ENCODE assay signal across 1 cellular context in genomic region chr1:84298336-84298687, GRCh38.
A peak's percentile ranks its signal among the peaks of the same experiment; 100 is the strongest.
TF ChIP-seq lines count a peak whose summit lies in the region.

No MANE protein-coding gene starts in this region.

TF ChIP-seq in HepG2, 621 proteins besides CTCF, POLR2A, EP300 and RAD21 (continued from another document):
- TF ChIP-seq ZNF574 (CRISPR knock-in tag; IDR thresholded peaks at IDR 0.05) (peak; percentile 44; the same call in 1 of the 2 replicates), KLF6 (CRISPR knock-in tag; IDR thresholded peaks at IDR 0.05) (peak; percentile 58; the same call in 1 of the 2 replicates), ZNF407 (CRISPR knock-in tag; IDR thresholded peaks at IDR 0.05; ENCODE audit: not compliant biosample characterization) (no peak), RBFOX2 (IDR thresholded peaks at IDR 0.05; ENCODE audit: low read depth, low read length) (peak; percentile 28; the same call in 1 of the 2 replicates), PHF8 (CRISPR knock-in tag; IDR thresholded peaks at IDR 0.05) (peak; percentile 64; the same call in 1 of the 2 replicates), ZMYM4 (CRISPR knock-in tag; IDR thresholded peaks at IDR 0.05) (peak; percentile 36; the same call in 1 of the 2 replicates), MYC (CRISPR knock-in tag; IDR thresholded peaks at IDR 0.05; ENCODE audit: borderline replicate concordance) (0 out of 2 replicates have a peak, but pooled peaks have one; percentile 17), ZSCAN21 (CRISPR knock-in tag; IDR thresholded peaks at IDR 0.05; ENCODE audit: borderline replicate concordance) (0 out of 2 replicates have a peak, but pooled peaks have one; percentile 35), ZNF598 (CRISPR knock-in tag; IDR thresholded peaks at IDR 0.05; ENCODE audit: borderline replicate concordance) (no peak), NFIC (IDR thresholded peaks at IDR 0.05; ENCODE audit: low read length) (no peak), YY1 (IDR thresholded peaks at IDR 0.05; ENCODE audit: insufficient read depth, insufficient replicate concordance, low read depth, low read length) (peak; percentile 74), TRIM24 (CRISPR knock-in tag; IDR thresholded peaks at IDR 0.05) (no peak), GABPB1 (CRISPR knock-in tag; IDR thresholded peaks at IDR 0.05) (peak; percentile 80), ZFY (CRISPR knock-in tag; IDR thresholded peaks at IDR 0.05) (peak; percentile 57), TSC22D2 (CRISPR knock-in tag; IDR thresholded peaks at IDR 0.05; ENCODE audit: borderline replicate concordance) (no peak), THYN1 (CRISPR knock-in tag; IDR thresholded peaks at IDR 0.05; ENCODE audit: borderline replicate concordance, low read depth) (no peak), SUZ12 (IDR thresholded peaks at IDR 0.05; ENCODE audit: low read depth, low read length) (peak; percentile 30; the same call in 1 of the 2 replicates), SRSF1 (optimal IDR thresholded peaks at IDR 0.05; ENCODE audit: low read depth, low read length) (peak; percentile 25), HCFC1 (IDR thresholded peaks at IDR 0.05; ENCODE audit: low read depth, low read length) (peak; percentile 64; the same call in 1 of the 2 replicates), ZNF143 (CRISPR knock-in tag; IDR thresholded peaks at IDR 0.05) (peak; percentile 86), GATAD2A (CRISPR knock-in tag; IDR thresholded peaks at IDR 0.05) (0 out of 2 replicates have a peak, but pooled peaks have one; percentile 22), MYPOP (CRISPR knock-in tag; IDR thresholded peaks at IDR 0.05) (peak; percentile 85; the same call in 1 of the 2 replicates), GPN1 (CRISPR knock-in tag; IDR thresholded peaks at IDR 0.05; ENCODE audit: borderline replicate concordance) (no peak), SALL1 (CRISPR knock-in tag; IDR thresholded peaks at IDR 0.05) (peak; percentile 41; the same call in 1 of the 2 replicates), HOXA3 (CRISPR knock-in tag; IDR thresholded peaks at IDR 0.05) (0 out of 2 replicates have a peak, but pooled peaks have one; percentile 38), THAP11 (CRISPR knock-in tag; IDR thresholded peaks at IDR 0.05) (peak; percentile 98), HNRNPK (IDR thresholded peaks at IDR 0.05; ENCODE audit: low read depth, low read length, poor library complexity, severe bottlenecking) (no peak), ZNF335 (CRISPR knock-in tag; IDR thresholded peaks at IDR 0.05) (peak; percentile 55; the same call in 1 of the 2 replicates), NR2C2 (CRISPR knock-in tag; IDR thresholded peaks at IDR 0.05; ENCODE audit: borderline replicate concordance) (0 out of 2 replicates have a peak, but pooled peaks have one; percentile 16), ZNF776 (CRISPR knock-in tag; IDR thresholded peaks at IDR 0.05) (peak; percentile 62; the same call in 1 of the 2 replicates), PATZ1 (CRISPR knock-in tag; IDR thresholded peaks at IDR 0.05) (peak; percentile 58)
- TF ChIP-seq, protein P1, sequence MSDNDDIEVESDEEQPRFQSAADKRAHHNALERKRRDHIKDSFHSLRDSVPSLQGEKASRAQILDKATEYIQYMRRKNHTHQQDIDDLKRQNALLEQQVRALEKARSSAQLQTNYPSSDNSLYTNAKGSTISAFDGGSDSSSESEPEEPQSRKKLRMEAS (IDR thresholded peaks at IDR 0.05) = peak; percentile 69
- TF ChIP-seq, protein P2, sequence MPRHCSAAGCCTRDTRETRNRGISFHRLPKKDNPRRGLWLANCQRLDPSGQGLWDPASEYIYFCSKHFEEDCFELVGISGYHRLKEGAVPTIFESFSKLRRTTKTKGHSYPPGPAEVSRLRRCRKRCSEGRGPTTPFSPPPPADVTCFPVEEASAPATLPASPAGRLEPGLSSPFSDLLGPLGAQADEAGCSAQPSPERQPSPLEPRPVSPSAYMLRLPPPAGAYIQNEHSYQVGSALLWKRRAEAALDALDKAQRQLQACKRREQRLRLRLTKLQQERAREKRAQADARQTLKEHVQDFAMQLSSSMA (CRISPR knock-in tag; IDR thresholded peaks at IDR 0.05) = no peak
- TF ChIP-seq, protein P3, sequence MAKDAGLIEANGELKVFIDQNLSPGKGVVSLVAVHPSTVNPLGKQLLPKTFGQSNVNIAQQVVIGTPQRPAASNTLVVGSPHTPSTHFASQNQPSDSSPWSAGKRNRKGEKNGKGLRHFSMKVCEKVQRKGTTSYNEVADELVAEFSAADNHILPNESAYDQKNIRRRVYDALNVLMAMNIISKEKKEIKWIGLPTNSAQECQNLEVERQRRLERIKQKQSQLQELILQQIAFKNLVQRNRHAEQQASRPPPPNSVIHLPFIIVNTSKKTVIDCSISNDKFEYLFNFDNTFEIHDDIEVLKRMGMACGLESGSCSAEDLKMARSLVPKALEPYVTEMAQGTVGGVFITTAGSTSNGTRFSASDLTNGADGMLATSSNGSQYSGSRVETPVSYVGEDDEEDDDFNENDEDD (CRISPR knock-in tag; IDR thresholded peaks at IDR 0.05; ENCODE audit: borderline replicate concordance) = peak; percentile 13; the same call in 1 of the 2 replicates
